1 cellular context compared by ENCODE assay signal in the genomic region with DNA sequence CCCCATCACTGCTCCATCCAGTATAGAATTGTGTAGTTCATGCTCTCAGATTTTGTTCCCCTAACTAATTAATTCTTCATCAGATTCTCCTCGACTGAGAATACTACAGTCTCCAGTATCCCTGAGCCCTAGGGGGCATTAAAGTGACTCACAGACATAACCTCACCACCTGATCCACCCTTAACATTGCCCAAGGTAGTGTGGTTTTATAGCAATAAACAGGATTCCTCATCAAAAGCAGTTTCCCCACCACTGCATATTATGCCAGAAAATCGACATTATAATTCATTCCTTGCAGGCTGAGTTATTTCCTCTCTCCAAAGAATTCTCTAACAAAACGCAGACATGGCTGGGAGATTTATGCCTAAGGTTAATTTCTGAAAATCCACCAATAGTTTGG.
TF ChIP-seq lines count a peak whose summit lies in the region.

No MANE protein-coding gene starts in this region.

TF ChIP-seq in IMR-90, 13 proteins besides CTCF, POLR2A, EP300 and RAD21 (continued from another document):
- no peak for TF ChIP-seq ELK1 (IDR thresholded peaks at IDR 0.05; ENCODE audit: borderline replicate concordance, low read depth, low read length)
- TF ChIP-seq FOS (IDR thresholded peaks at IDR 0.05; ENCODE audit: low read depth, low read length) = no peak
